23 cellular contexts compared by ENCODE assay signal in genomic region chr9:131104016-131104740, GRCh38. TPM values are rescaled to one million over a fixed set of nuclear protein-coding genes. Genes with fewer than 3 reads are reported as not detected.
A peak's percentile ranks its signal among the peaks of the same experiment; 100 is the strongest.
DNase-seq lines count a peak whose midpoint lies in the region; ATAC-seq and TF ChIP-seq lines count a peak whose summit lies in the region.
"Had no signal": no experiment of that assay in that cellular context is flagged by ENCODE, and none has a peak within 500 bp of the region (broad histone marks: within the 10 kb centered on the region; RNA-seq: fewer than 3 reads in every experiment).

No MANE protein-coding gene starts in this region.

- H3K27ac ChIP-seq in iPS DF 6.9 (ENCODE audit: low read length): peak overlapping the region; percentile 23
- H3K27ac ChIP-seq in spleen: peak overlapping the region; percentile 9 to 90 (median 80)

- H3K4me3 ChIP-seq in iPS DF 6.9 (ENCODE audit: low read length) (no peak overlapping the region), spleen (peak overlapping the region in 2 of 8 donors; percentile 4 to 55)
- H3K4me3 ChIP-seq: GM12878, MG63 had no signal

- H3K36me3 ChIP-seq in iPS DF 6.9 (ENCODE audit: control insufficient read depth, insufficient read depth, low read length) (peaks cover 13% of the 10 kb centered on the region), spleen (peaks cover 0 to 35% (median 0%) of the 10 kb centered on the region in 6 donors)
- H3K36me3 ChIP-seq: BE2C, MG63 had no signal

- no peaks in the 10 kb centered on the region for H3K36me3 Mint-ChIP-seq in activated naive CD4-positive, alpha-beta T cell treated with anti-CD3 and anti-CD28 coated beads, Interleukin-2, amount 50 U/mL, for 72 hours
- H3K36me3 Mint-ChIP-seq: CD4-positive, alpha-beta memory T cell had no signal

- H3K9me3 ChIP-seq in iPS DF 6.9 (ENCODE audit: control insufficient read depth, insufficient read depth, low read length) (no peaks in the 10 kb centered on the region), spleen (no peaks in the 10 kb centered on the region)
- H3K9me3 ChIP-seq: BE2C, MG63 had no signal

- intact Hi-C loops in spleen (cut with DNase I; ENCODE audit: low total_unique reads): no loop called here

- H3K27me3 ChIP-seq in iPS DF 6.9 (ENCODE audit: control insufficient read depth, insufficient read depth, low read length) (no peaks in the 10 kb centered on the region), spleen (replicated peaks in 1 of 7) (no peaks in the 10 kb centered on the region)
- H3K27me3 ChIP-seq: BE2C, MG63 had no signal

- H3K4me1 ChIP-seq in iPS DF 6.9 (ENCODE audit: control insufficient read depth, insufficient read depth, low read length): peaks cover 13% of the 10 kb centered on the region
- peaks cover 0 to 97% (median 59%) of the 10 kb centered on the region in 6 donors for H3K4me1 ChIP-seq in spleen

- no peaks in the 10 kb centered on the region for H3K9me3 Mint-ChIP-seq in activated naive CD4-positive, alpha-beta T cell treated with anti-CD3 and anti-CD28 coated beads, Interleukin-2, amount 50 U/mL, for 72 hours

- no peak for TF ChIP-seq CTCF in spleen (IDR thresholded peaks at IDR 0.05 in 8 of 11, conservative IDR thresholded peaks at IDR 0.05 in 3 of 11)

- no CpG with 5 or more reads among the region's 5 CpGs for WGBS in iPS DF 6.9 (ENCODE audit: insufficient coverage, insufficient read length)
- 52 to 74% (median 64%) methylated on average over 5 of the region's 5 CpGs for WGBS in spleen, 5 donors

- TF ChIP-seq POLR2A in spleen (IDR thresholded peaks at IDR 0.05): no peak

- ATAC-seq in activated naive CD4-positive, alpha-beta T cell treated with anti-CD3 and anti-CD28 coated beads, Interleukin-2, amount 50 U/mL, for 72 hours: no peak
- ATAC-seq: GM12878, SK-N-SH treated with all-trans-retinoic acid at 6 μM for 48 hours had no signal

- peak; percentile 30 for DNase-seq in NCI-H2171 treated with DMSO at 0.1 percent for 48 hours (lab: John Stamatoyannopoulos, UW)
- no peak for DNase-seq in NCI-H2171 (lab: John Stamatoyannopoulos, UW)
- DNase-seq in NCI-H526 treated with DMSO at 0.1 percent for 48 hours (lab: John Stamatoyannopoulos, UW): peak; percentile 4
- DNase-seq in iPS DF 6.9 (ENCODE audit: low read depth, low spot score): no peak
- DNase-seq in spleen: no peak
- no peak for DNase-seq in activated naive CD4-positive, alpha-beta T cell treated with anti-CD3 and anti-CD28 coated beads, Interleukin-2, amount 50 U/mL, for 72 hours (ENCODE audit: low spot score in 2 of 2)
- no peak for DNase-seq in hepatic stellate cell (ENCODE audit: low spot score)
- DNase-seq in SIG-M5 treated with dmso at 0.1 percent for 504 hours (lab: John Stamatoyannopoulos, UW; ENCODE audit: unreplicated experiment): no peak
- DNase-seq: BE2C; Calu3; CD4-positive, alpha-beta memory T cell; IMR-90; Kasumi-1; MG63; NCI-H1092; NCI-H146; NCI-H2029 treated with DMSO at 0.1 percent for 48 hours; NCI-H510A; NCI-H82; OCI-M1; SHP77 treated with DMSO at 0.1 percent for 48 hours had no signal

- H3K27ac Mint-ChIP-seq in activated naive CD4-positive, alpha-beta T cell treated with anti-CD3 and anti-CD28 coated beads, Interleukin-2, amount 50 U/mL, for 72 hours: no peak overlapping the region
- H3K27ac Mint-ChIP-seq: CD4-positive, alpha-beta memory T cell had no signal

RNA-seq across cellular contexts. Expression of gene AIF1L, which starts 7.8 kb away (rescaled TPM):
- 100 to 1,000 TPM; 141 to 596 (median 254) TPM for total RNA-seq in spleen
- polyA plus RNA-seq in spleen: 100 to 1,000 TPM in 1 of 3 donors, 10 to 100 TPM in 2; 47.4 to 251 (median 59.4) TPM
- total RNA-seq in activated naive CD4-positive, alpha-beta T cell treated with anti-CD3 and anti-CD28 coated beads, Interleukin-2, amount 50 U/mL, for 72 hours: 1 to 10 TPM in 1 of 2 donors, under 1 TPM in 1; 0.61 to 3.1 TPM
- polyA plus RNA-seq: CD4-positive, alpha-beta memory T cell had no signal

RNA-seq across cellular contexts. Expression of gene NUP214, which starts 21.2 kb away (rescaled TPM):
- total RNA-seq in spleen: 100 to 1,000 TPM in 6 of 7 donors, 10 to 100 TPM in 1; 70.4 to 182 (median 140) TPM
- polyA plus RNA-seq in spleen: 10 to 100 TPM; 21.4 to 54.7 (median 54.2) TPM
- 10 to 100 TPM; 46.4 to 75.5 TPM for total RNA-seq in activated naive CD4-positive, alpha-beta T cell treated with anti-CD3 and anti-CD28 coated beads, Interleukin-2, amount 50 U/mL, for 72 hours

Comparison
In these comparisons a context has a peak if more than half of its experiments do, and no peak if none do; other contexts are left out.
1. DNase-seq: peak in NCI-H2171 treated with DMSO at 0.1 percent for 48 hours (single experiment) and NCI-H526 treated with DMSO at 0.1 percent for 48 hours (single experiment); none in NCI-H2171 (single experiment), iPS DF 6.9 (single experiment), spleen (single experiment), activated naive CD4-positive, alpha-beta T cell treated with anti-CD3 and anti-CD28 coated beads, Interleukin-2, amount 50 U/mL, for 72 hours (0 of 2), hepatic stellate cell (single experiment) and SIG-M5 treated with dmso at 0.1 percent for 504 hours (single experiment).
2. RNA of gene AIF1L, which starts 7.8 kb away (total RNA-seq): 141 to 596 TPM in spleen; 0.61 to 3.1 TPM in activated naive CD4-positive, alpha-beta T cell treated with anti-CD3 and anti-CD28 coated beads, Interleukin-2, amount 50 U/mL, for 72 hours; every median in the first group is over 10 times any median in the second.